1 cellular context compared by ENCODE assay signal in genomic region chr17:50180593-50180992, GRCh38.
TF ChIP-seq lines count a peak whose summit lies in the region.

No MANE protein-coding gene starts in this region.

TF ChIP-seq in HepG2, 621 proteins besides CTCF, POLR2A, EP300 and RAD21:
- TF ChIP-seq U2AF1 (optimal IDR thresholded peaks at IDR 0.05; ENCODE audit: low read depth, low read length) = no peak
- TF ChIP-seq ZHX1 (CRISPR knock-in tag; IDR thresholded peaks at IDR 0.05; ENCODE audit: low read depth) = no peak
- TF ChIP-seq NCOA1 (CRISPR knock-in tag; IDR thresholded peaks at IDR 0.05) = no peak
- TF ChIP-seq ZSCAN21 (CRISPR knock-in tag; IDR thresholded peaks at IDR 0.05; ENCODE audit: borderline replicate concordance) = no peak
- TF ChIP-seq ZNF557 (CRISPR knock-in tag; IDR thresholded peaks at IDR 0.05) = no peak
- no peak for TF ChIP-seq NR2F2 (IDR thresholded peaks at IDR 0.05; ENCODE audit: borderline replicate concordance, low read depth)
- TF ChIP-seq RXRA (CRISPR knock-in tag; IDR thresholded peaks at IDR 0.05) = no peak
